ENCODE assay signal across 1 cellular context in genomic region chr22:19855504-19856409, GRCh38.
TF ChIP-seq lines count a peak whose summit lies in the region.

No MANE protein-coding gene starts in this region.

TF ChIP-seq in HepG2, 621 proteins besides CTCF, POLR2A, EP300 and RAD21 (continued from another document and continues in another):
- TF ChIP-seq ZBTB40 (IDR thresholded peaks at IDR 0.05) (no peak), ZBTB40 (CRISPR knock-in tag; IDR thresholded peaks at IDR 0.05) (no peak), ZMYM4 (CRISPR knock-in tag; IDR thresholded peaks at IDR 0.05) (no peak), ZNF275 (CRISPR knock-in tag; IDR thresholded peaks at IDR 0.05; ENCODE audit: borderline replicate concordance) (0 out of 2 replicates have a peak, but pooled peaks have one; percentile 3), FIP1L1 (IDR thresholded peaks at IDR 0.05; ENCODE audit: borderline replicate concordance, insufficient read depth, low read depth, low read length) (0 out of 2 replicates have a peak, but pooled peaks have one; percentile 40), ZNF484 (CRISPR knock-in tag; IDR thresholded peaks at IDR 0.05; ENCODE audit: borderline replicate concordance, low read depth) (no peak), ZNF382 (CRISPR knock-in tag; IDR thresholded peaks at IDR 0.05; ENCODE audit: borderline replicate concordance) (no peak), BORCS8-MEF2B (CRISPR knock-in tag; IDR thresholded peaks at IDR 0.05) (0 out of 2 replicates have a peak, but pooled peaks have one; percentile 26), HMG20B (CRISPR knock-in tag; conservative IDR thresholded peaks at IDR 0.05) (peak; percentile 19; the same call in 1 of the 2 replicates), KDM2A (CRISPR knock-in tag; IDR thresholded peaks at IDR 0.05; ENCODE audit: borderline replicate concordance, low read depth) (no peak; the same call in 1 of the 2 replicates), ZNF841 (CRISPR knock-in tag; IDR thresholded peaks at IDR 0.05; ENCODE audit: borderline replicate concordance) (no peak), ZNF749 (CRISPR knock-in tag; IDR thresholded peaks at IDR 0.05; ENCODE audit: borderline replicate concordance) (no peak), SOX13 (IDR thresholded peaks at IDR 0.05) (no peak), SOX13 (CRISPR knock-in tag; conservative IDR thresholded peaks at IDR 0.05 in 1 of 2, IDR thresholded peaks at IDR 0.05 in 1 of 2) (peak in 1 of 2 experiments; percentile 82; a peak in 2 of 4 replicates), TFDP2 (CRISPR knock-in tag; IDR thresholded peaks at IDR 0.05) (no peak), MEF2D (CRISPR knock-in tag; IDR thresholded peaks at IDR 0.05) (peak; percentile 64; the same call in 1 of the 2 replicates), FOXK2 (IDR thresholded peaks at IDR 0.05) (no peak), HNF4A (CRISPR knock-in tag; IDR thresholded peaks at IDR 0.05) (peak; percentile 90), IKZF4 (CRISPR knock-in tag; IDR thresholded peaks at IDR 0.05; ENCODE audit: borderline replicate concordance, low read depth, not compliant biosample characterization) (no peak), ATF3 (CRISPR knock-in tag; IDR thresholded peaks at IDR 0.05) (no peak), RXRA (CRISPR knock-in tag; IDR thresholded peaks at IDR 0.05) (peak; percentile 24; the same call in 1 of the 2 replicates), XRCC5 (optimal IDR thresholded peaks at IDR 0.05; ENCODE audit: low read length) (peak; percentile 25), SIN3B (IDR thresholded peaks at IDR 0.05; ENCODE audit: low read length) (0 out of 2 replicates have a peak, but pooled peaks have one; percentile 34), ZNF256 (CRISPR knock-in tag; conservative IDR thresholded peaks at IDR 0.05) (no peak), CCDC6 (CRISPR knock-in tag; IDR thresholded peaks at IDR 0.05) (peak; percentile 34; the same call in 1 of the 2 replicates), HINFP (CRISPR knock-in tag; IDR thresholded peaks at IDR 0.05; ENCODE audit: low read depth) (no peak), CHD2 (IDR thresholded peaks at IDR 0.05; ENCODE audit: low read depth, low read length) (no peak), E2F2 (CRISPR knock-in tag; IDR thresholded peaks at IDR 0.05; ENCODE audit: borderline replicate concordance) (no peak), RFX5 (IDR thresholded peaks at IDR 0.05; ENCODE audit: low read depth, low read length) (no peak), STAT6 (CRISPR knock-in tag; IDR thresholded peaks at IDR 0.05; ENCODE audit: borderline replicate concordance) (peak; percentile 41; the same call in 1 of the 2 replicates), ZIK1 (CRISPR knock-in tag; IDR thresholded peaks at IDR 0.05; ENCODE audit: borderline replicate concordance, low read depth) (peak; percentile 54; the same call in 1 of the 2 replicates), ZGPAT (CRISPR knock-in tag; IDR thresholded peaks at IDR 0.05) (peak; percentile 24; the same call in 1 of the 2 replicates), ZNF350 (CRISPR knock-in tag; IDR thresholded peaks at IDR 0.05; ENCODE audit: borderline replicate concordance, low read depth) (peak; percentile 74; the same call in 1 of the 2 replicates), MLX (CRISPR knock-in tag; IDR thresholded peaks at IDR 0.05) (peak; percentile 17; the same call in 1 of the 2 replicates), MIER2 (CRISPR knock-in tag; IDR thresholded peaks at IDR 0.05) (no peak), ZNF790 (CRISPR knock-in tag; IDR thresholded peaks at IDR 0.05; ENCODE audit: borderline replicate concordance) (no peak; the same call in 1 of the 2 replicates), ZNF674 (CRISPR knock-in tag; IDR thresholded peaks at IDR 0.05; ENCODE audit: low read depth) (no peak)
